ENCODE assay signal across 16 cellular contexts in the genomic region with DNA sequence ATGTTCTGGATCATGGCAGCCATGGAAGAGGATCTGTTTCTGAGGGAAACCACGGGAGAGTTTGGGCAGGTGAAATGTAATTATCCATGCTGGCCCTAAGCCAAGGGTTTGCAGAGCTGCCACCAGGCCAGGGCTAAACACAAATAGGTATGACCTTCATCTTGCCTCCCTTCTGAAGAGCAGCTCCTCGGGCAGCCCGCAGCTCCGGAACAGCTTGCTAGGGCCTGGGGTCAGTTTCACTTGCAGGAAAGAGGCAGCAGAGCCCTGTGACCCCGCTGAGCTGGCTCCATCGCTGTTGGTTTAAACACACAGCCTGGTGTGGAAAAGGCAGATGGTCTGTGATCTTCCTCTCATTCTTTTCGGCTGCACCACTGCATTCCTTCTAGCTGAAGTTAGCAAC.
DNase-seq lines count a peak whose midpoint lies in the region; ATAC-seq and TF ChIP-seq lines count a peak whose summit lies in the region.
"Had no signal": no experiment of that assay in that cellular context is flagged by ENCODE, and none has a peak within 500 bp of the region (broad histone marks: within the 10 kb centered on the region; RNA-seq: fewer than 3 reads in every experiment).

No MANE protein-coding gene starts in this region.

- no peaks in the 10 kb centered on the region for H3K79me2 ChIP-seq in GM23338 (replicated peaks; ENCODE audit: insufficient read depth)

- H3K4me3 Mint-ChIP-seq in GM23338 (no peak overlapping the region), endodermal cell (no peak overlapping the region)
- H3K4me3 Mint-ChIP-seq: activated CD8-positive, alpha-beta memory T cell treated with anti-CD3 and anti-CD28 coated beads, Interleukin-2, amount 10 ng/mL, durations not matched to agents 7 days and 5 days had no signal

- H3K9me3 Mint-ChIP-seq in GM23338 (no peaks in the 10 kb centered on the region), endodermal cell (no peaks in the 10 kb centered on the region)

- H3K9ac ChIP-seq in endodermal cell (ENCODE audit: extremely low read depth, low read length, poor library complexity, severe bottlenecking), result no peak overlapping the region

- 67 to 78% methylated on average over 7 of the region's 7 CpGs for WGBS in endodermal cell (ENCODE audit: insufficient coverage in 1 of 2, insufficient read length in 1 of 2), 2 experiments

- in situ Hi-C loops in GM13976 (cut with MboI; ENCODE audit: low sequenced_read_pairs, unreplicated experiment), result no loop called here

- no peak overlapping the region for H3K4me2 ChIP-seq in GM23338

- H3K4me1 ChIP-seq in GM23338 (ENCODE audit: insufficient read depth), result no peaks in the 10 kb centered on the region; the same call in 1 of the 2 replicates
- peaks cover 22% of the 10 kb centered on the region for H3K4me1 ChIP-seq in endodermal cell (ENCODE audit: control insufficient read depth, insufficient read depth, low read length)
- H3K4me1 ChIP-seq: lower lobe of right lung, pancreas, tibial nerve had no signal

- ATAC-seq in GM23338, result peak; percentile 43; the same call in 1 of the 3 replicates
- no peak for ATAC-seq in GM18867 (IDR thresholded peaks at IDR 0.05; ENCODE audit: unreplicated experiment)
- ATAC-seq: activated CD8-positive, alpha-beta memory T cell treated with anti-CD3 and anti-CD28 coated beads, Interleukin-2, amount 10 ng/mL, durations not matched to agents 7 days and 5 days; lower lobe of right lung; pancreas had no signal

- H3K36me3 ChIP-seq in GM23338 (ENCODE audit: insufficient read depth) (no peaks in the 10 kb centered on the region), endodermal cell (ENCODE audit: control insufficient read depth, insufficient read depth, low read length) (no peaks in the 10 kb centered on the region)
- H3K36me3 ChIP-seq: gastrocnemius medialis, lower lobe of right lung, pancreas, tibial nerve had no signal

- H3K27ac Mint-ChIP-seq in GM23338 (no peak overlapping the region), endodermal cell (no peak overlapping the region)
- H3K27ac Mint-ChIP-seq: activated CD8-positive, alpha-beta memory T cell treated with anti-CD3 and anti-CD28 coated beads, Interleukin-2, amount 10 ng/mL, durations not matched to agents 7 days and 5 days had no signal

- H3K9me3 ChIP-seq in endodermal cell (ENCODE audit: control insufficient read depth, low read length), result no peaks in the 10 kb centered on the region
- H3K9me3 ChIP-seq: gastrocnemius medialis, lower lobe of right lung, pancreas, tibial nerve had no signal

- H3K36me3 Mint-ChIP-seq in GM23338 (ENCODE audit: low read depth) (no peaks in the 10 kb centered on the region), endodermal cell (ENCODE audit: low read depth) (no peaks in the 10 kb centered on the region)
- H3K36me3 Mint-ChIP-seq: activated CD8-positive, alpha-beta memory T cell treated with anti-CD3 and anti-CD28 coated beads, Interleukin-2, amount 10 ng/mL, durations not matched to agents 7 days and 5 days had no signal

- no peak overlapping the region for H3K27ac ChIP-seq in GM23338 (ENCODE audit: low read depth)
- no peak overlapping the region for H3K27ac ChIP-seq in endodermal cell (ENCODE audit: low read depth, low read length)
- H3K27ac ChIP-seq: gastrocnemius medialis, lower lobe of right lung, pancreas, tibial nerve had no signal

- H2AFZ ChIP-seq in GM23338, result no peak overlapping the region

- no peaks in the 10 kb centered on the region for H3K27me3 ChIP-seq in GM23338 (ENCODE audit: insufficient read depth)
- H3K27me3 ChIP-seq in endodermal cell (ENCODE audit: control insufficient read depth, insufficient read depth, low read length, poor library complexity, severe bottlenecking), result peaks cover 38% of the 10 kb centered on the region
- H3K27me3 ChIP-seq: gastrocnemius medialis, pancreas, tibial nerve had no signal

- no peaks in the 10 kb centered on the region for H3F3A ChIP-seq in GM23338 (replicated peaks; ENCODE audit: low read depth)

- peaks cover 20% of the 10 kb centered on the region for H3K4me1 Mint-ChIP-seq in GM23338
- H3K4me1 Mint-ChIP-seq in endodermal cell, result peaks cover 31% of the 10 kb centered on the region
- H3K4me1 Mint-ChIP-seq: activated CD8-positive, alpha-beta memory T cell treated with anti-CD3 and anti-CD28 coated beads, Interleukin-2, amount 10 ng/mL, durations not matched to agents 7 days and 5 days had no signal

- H4K20me1 ChIP-seq in GM23338 (replicated peaks; ENCODE audit: insufficient read depth), result no peaks in the 10 kb centered on the region

- DNase-seq in COR-L47 (lab: John Stamatoyannopoulos, UW) (peak; percentile 83), GM23338 (ENCODE audit: low spot score) (no peak), NCI-H510A treated with DMSO at 0.1 percent for 48 hours (lab: John Stamatoyannopoulos, UW) (peak; percentile 58), endodermal cell (peak; percentile 67), HCEC 1CT (no peak), GM13976 (ENCODE audit: low spot score) (no peak), LoVo (ENCODE audit: low spot score) (no peak)
- DNase-seq: activated CD8-positive, alpha-beta memory T cell treated with anti-CD3 and anti-CD28 coated beads, Interleukin-2, amount 10 ng/mL, durations not matched to agents 7 days and 5 days; activated gamma-delta T cell treated with Interleukin-2 at 50 U/mL for 16 hours; lower lobe of right lung; stimulated activated naive CD4-positive, alpha-beta T cell; T-helper 2 cell had no signal

- TF ChIP-seq CTCF in GM23338 (conservative IDR thresholded peaks at IDR 0.05; ENCODE audit: low read depth in 2 of 2), result no peak
- no peak for TF ChIP-seq CTCF in endodermal cell (conservative IDR thresholded peaks at IDR 0.05)
- no peak for TF ChIP-seq CTCF in GM13976 (IDR thresholded peaks at IDR 0.05; ENCODE audit: borderline replicate concordance, control extremely low read depth, extremely low read depth, insufficient read depth, missing control alignments)

- H3K27me3 Mint-ChIP-seq in GM23338 (ENCODE audit: insufficient read depth, low read depth, poor library complexity) (peaks cover 8% of the 10 kb centered on the region), endodermal cell (ENCODE audit: insufficient read depth) (peaks cover 45% of the 10 kb centered on the region)

- peaks cover 4% of the 10 kb centered on the region; the same call in 1 of the 2 replicates for H3K9me2 ChIP-seq in GM23338 (ENCODE audit: insufficient read depth)

- no peak overlapping the region for H3K4me3 ChIP-seq in GM23338
- H3K4me3 ChIP-seq in endodermal cell (ENCODE audit: low read length), result no peak overlapping the region
- H3K4me3 ChIP-seq: gastrocnemius medialis, lower lobe of right lung, pancreas, tibial nerve had no signal

TF ChIP-seq in GM23338, 12 proteins besides CTCF, POLR2A, EP300 and RAD21 (continues in another document):
- TF ChIP-seq, protein P1, sequence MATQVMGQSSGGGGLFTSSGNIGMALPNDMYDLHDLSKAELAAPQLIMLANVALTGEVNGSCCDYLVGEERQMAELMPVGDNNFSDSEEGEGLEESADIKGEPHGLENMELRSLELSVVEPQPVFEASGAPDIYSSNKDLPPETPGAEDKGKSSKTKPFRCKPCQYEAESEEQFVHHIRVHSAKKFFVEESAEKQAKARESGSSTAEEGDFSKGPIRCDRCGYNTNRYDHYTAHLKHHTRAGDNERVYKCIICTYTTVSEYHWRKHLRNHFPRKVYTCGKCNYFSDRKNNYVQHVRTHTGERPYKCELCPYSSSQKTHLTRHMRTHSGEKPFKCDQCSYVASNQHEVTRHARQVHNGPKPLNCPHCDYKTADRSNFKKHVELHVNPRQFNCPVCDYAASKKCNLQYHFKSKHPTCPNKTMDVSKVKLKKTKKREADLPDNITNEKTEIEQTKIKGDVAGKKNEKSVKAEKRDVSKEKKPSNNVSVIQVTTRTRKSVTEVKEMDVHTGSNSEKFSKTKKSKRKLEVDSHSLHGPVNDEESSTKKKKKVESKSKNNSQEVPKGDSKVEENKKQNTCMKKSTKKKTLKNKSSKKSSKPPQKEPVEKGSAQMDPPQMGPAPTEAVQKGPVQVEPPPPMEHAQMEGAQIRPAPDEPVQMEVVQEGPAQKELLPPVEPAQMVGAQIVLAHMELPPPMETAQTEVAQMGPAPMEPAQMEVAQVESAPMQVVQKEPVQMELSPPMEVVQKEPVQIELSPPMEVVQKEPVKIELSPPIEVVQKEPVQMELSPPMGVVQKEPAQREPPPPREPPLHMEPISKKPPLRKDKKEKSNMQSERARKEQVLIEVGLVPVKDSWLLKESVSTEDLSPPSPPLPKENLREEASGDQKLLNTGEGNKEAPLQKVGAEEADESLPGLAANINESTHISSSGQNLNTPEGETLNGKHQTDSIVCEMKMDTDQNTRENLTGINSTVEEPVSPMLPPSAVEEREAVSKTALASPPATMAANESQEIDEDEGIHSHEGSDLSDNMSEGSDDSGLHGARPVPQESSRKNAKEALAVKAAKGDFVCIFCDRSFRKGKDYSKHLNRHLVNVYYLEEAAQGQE (IDR thresholded peaks at IDR 0.05; ENCODE audit: unreplicated experiment), result no peak
- TF ChIP-seq CREB1 (CRISPR knock-in tag; IDR thresholded peaks at IDR 0.05; ENCODE audit: low read depth) (no peak), EZH2phosphoT487 (IDR thresholded peaks at IDR 0.05; ENCODE audit: unreplicated experiment) (no peak), ZNF114 (CRISPR knock-in tag; IDR thresholded peaks at IDR 0.05) (no peak), ZNF331 (CRISPR knock-in tag; IDR thresholded peaks at IDR 0.05; ENCODE audit: low read depth) (no peak)
- TF ChIP-seq, protein P2, sequence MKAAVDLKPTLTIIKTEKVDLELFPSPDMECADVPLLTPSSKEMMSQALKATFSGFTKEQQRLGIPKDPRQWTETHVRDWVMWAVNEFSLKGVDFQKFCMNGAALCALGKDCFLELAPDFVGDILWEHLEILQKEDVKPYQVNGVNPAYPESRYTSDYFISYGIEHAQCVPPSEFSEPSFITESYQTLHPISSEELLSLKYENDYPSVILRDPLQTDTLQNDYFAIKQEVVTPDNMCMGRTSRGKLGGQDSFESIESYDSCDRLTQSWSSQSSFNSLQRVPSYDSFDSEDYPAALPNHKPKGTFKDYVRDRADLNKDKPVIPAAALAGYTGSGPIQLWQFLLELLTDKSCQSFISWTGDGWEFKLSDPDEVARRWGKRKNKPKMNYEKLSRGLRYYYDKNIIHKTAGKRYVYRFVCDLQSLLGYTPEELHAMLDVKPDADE (IDR thresholded peaks at IDR 0.05), result no peak

Comparison
In these comparisons a context has a peak if more than half of its experiments do, and no peak if none do; other contexts are left out.
1. DNase-seq: peak in COR-L47 (single experiment), NCI-H510A treated with DMSO at 0.1 percent for 48 hours (single experiment) and endodermal cell (single experiment); none in GM23338 (single experiment), HCEC 1CT (single experiment), GM13976 (single experiment) and LoVo (single experiment).